5 cellular contexts compared by ENCODE assay signal in genomic region chr1:137664-138063, GRCh38.
DNase-seq lines count a peak whose midpoint lies in the region; ATAC-seq, FAIRE-seq and TF ChIP-seq lines count a peak whose summit lies in the region.
"Not testable (repeated sequence)": the region's sequence is repeated elsewhere in the genome, so short reads cannot be mapped to it uniquely, and the experiment has no call there.

No MANE protein-coding gene starts in this region.

- H3K9ac ChIP-seq in kidney (ENCODE audit: low read length in 2 of 2), result not testable (repeated sequence)

- CTCF ChIA-PET in activated CD8-positive, alpha-beta memory T cell treated with anti-CD3 and anti-CD28 coated beads, Interleukin-2, amount 10 ng/mL, durations not matched to agents 7 days and 5 days (lab: Charles Lee), result not testable (repeated sequence)

- not testable (repeated sequence) for H3K4me1 Mint-ChIP-seq in activated CD8-positive, alpha-beta memory T cell treated with anti-CD3 and anti-CD28 coated beads, Interleukin-2, amount 10 ng/mL, durations not matched to agents 7 days and 5 days; activated naive CD8-positive, alpha-beta T cell treated with anti-CD3 and anti-CD28 coated beads, Interleukin-2, amount 10 ng/mL, durations not matched to agents 7 days and 5 days

- ATAC-seq in activated CD8-positive, alpha-beta memory T cell treated with anti-CD3 and anti-CD28 coated beads, Interleukin-2, amount 10 ng/mL, durations not matched to agents 7 days and 5 days; activated naive CD8-positive, alpha-beta T cell treated with anti-CD3 and anti-CD28 coated beads, Interleukin-2, amount 10 ng/mL, durations not matched to agents 7 days and 5 days (ENCODE audit: low read depth); mucosa of descending colon: not testable (repeated sequence)

- not testable (repeated sequence) for H3K27me3 Mint-ChIP-seq in activated CD8-positive, alpha-beta memory T cell treated with anti-CD3 and anti-CD28 coated beads, Interleukin-2, amount 10 ng/mL, durations not matched to agents 7 days and 5 days; activated naive CD8-positive, alpha-beta T cell treated with anti-CD3 and anti-CD28 coated beads, Interleukin-2, amount 10 ng/mL, durations not matched to agents 7 days and 5 days

- not testable (repeated sequence) for H3K27ac Mint-ChIP-seq in activated CD8-positive, alpha-beta memory T cell treated with anti-CD3 and anti-CD28 coated beads, Interleukin-2, amount 10 ng/mL, durations not matched to agents 7 days and 5 days; activated naive CD8-positive, alpha-beta T cell treated with anti-CD3 and anti-CD28 coated beads, Interleukin-2, amount 10 ng/mL, durations not matched to agents 7 days and 5 days

- intact Hi-C loops in kidney (cut with DNase I); mucosa of descending colon (cut with DNase I, micrococcal nuclease); posterior vena cava (cut with DNase I): not testable (repeated sequence)

- not testable (repeated sequence) for H3K4me3 Mint-ChIP-seq in activated CD8-positive, alpha-beta memory T cell treated with anti-CD3 and anti-CD28 coated beads, Interleukin-2, amount 10 ng/mL, durations not matched to agents 7 days and 5 days; activated naive CD8-positive, alpha-beta T cell treated with anti-CD3 and anti-CD28 coated beads, Interleukin-2, amount 10 ng/mL, durations not matched to agents 7 days and 5 days

- peak; percentile 12 for DNase-seq in activated CD8-positive, alpha-beta memory T cell treated with anti-CD3 and anti-CD28 coated beads, Interleukin-2, amount 10 ng/mL, durations not matched to agents 7 days and 5 days
- peak; percentile 10 for DNase-seq in activated naive CD8-positive, alpha-beta T cell treated with anti-CD3 and anti-CD28 coated beads, Interleukin-2, amount 10 ng/mL, durations not matched to agents 7 days and 5 days
- DNase-seq in kidney, result peak; percentile 37
- DNase-seq in mucosa of descending colon, result peak in 2 of 3 donors; percentile 1 to 5
- DNase-seq in posterior vena cava (ENCODE audit: low spot score), result peak; percentile 25

- H3K4me1 ChIP-seq in kidney (ENCODE audit: control insufficient read depth in 1 of 2, insufficient read depth in 1 of 2, low read depth in 1 of 2, low read length in 2 of 2); mucosa of descending colon (ENCODE audit: low read depth): not testable (repeated sequence)

- not testable (repeated sequence) for TF ChIP-seq CTCF in kidney (IDR thresholded peaks at IDR 0.05; ENCODE audit: borderline replicate concordance, extremely low read depth, insufficient read depth); mucosa of descending colon (IDR thresholded peaks at IDR 0.05)

- H3K36me3 ChIP-seq in kidney (ENCODE audit: control insufficient read depth in 1 of 2, insufficient read depth in 2 of 2, low read length in 2 of 2); mucosa of descending colon (ENCODE audit: low read depth): not testable (repeated sequence)

- H3K9me3 ChIP-seq in kidney (ENCODE audit: control insufficient read depth in 1 of 2, low read length in 2 of 2); mucosa of descending colon: not testable (repeated sequence)

- H3K27ac ChIP-seq in kidney (ENCODE audit: low read depth in 2 of 2, low read length in 2 of 2), result not testable (repeated sequence)

- FAIRE-seq in kidney (lab: Jason Lieb, UNC), result not testable (repeated sequence)

- H3K36me3 Mint-ChIP-seq in activated CD8-positive, alpha-beta memory T cell treated with anti-CD3 and anti-CD28 coated beads, Interleukin-2, amount 10 ng/mL, durations not matched to agents 7 days and 5 days; activated naive CD8-positive, alpha-beta T cell treated with anti-CD3 and anti-CD28 coated beads, Interleukin-2, amount 10 ng/mL, durations not matched to agents 7 days and 5 days: not testable (repeated sequence)

- H3K9me3 Mint-ChIP-seq in activated CD8-positive, alpha-beta memory T cell treated with anti-CD3 and anti-CD28 coated beads, Interleukin-2, amount 10 ng/mL, durations not matched to agents 7 days and 5 days (ENCODE audit: low read depth); activated naive CD8-positive, alpha-beta T cell treated with anti-CD3 and anti-CD28 coated beads, Interleukin-2, amount 10 ng/mL, durations not matched to agents 7 days and 5 days: not testable (repeated sequence)

- not testable (repeated sequence) for H3K4me3 ChIP-seq in kidney (ENCODE audit: low read length in 2 of 2); mucosa of descending colon

- POLR2A ChIA-PET in activated naive CD8-positive, alpha-beta T cell treated with anti-CD3 and anti-CD28 coated beads, Interleukin-2, amount 10 ng/mL, durations not matched to agents 7 days and 5 days (lab: Charles Lee), result not testable (repeated sequence)
